8 cellular contexts compared by ENCODE assay signal in the genomic region with DNA sequence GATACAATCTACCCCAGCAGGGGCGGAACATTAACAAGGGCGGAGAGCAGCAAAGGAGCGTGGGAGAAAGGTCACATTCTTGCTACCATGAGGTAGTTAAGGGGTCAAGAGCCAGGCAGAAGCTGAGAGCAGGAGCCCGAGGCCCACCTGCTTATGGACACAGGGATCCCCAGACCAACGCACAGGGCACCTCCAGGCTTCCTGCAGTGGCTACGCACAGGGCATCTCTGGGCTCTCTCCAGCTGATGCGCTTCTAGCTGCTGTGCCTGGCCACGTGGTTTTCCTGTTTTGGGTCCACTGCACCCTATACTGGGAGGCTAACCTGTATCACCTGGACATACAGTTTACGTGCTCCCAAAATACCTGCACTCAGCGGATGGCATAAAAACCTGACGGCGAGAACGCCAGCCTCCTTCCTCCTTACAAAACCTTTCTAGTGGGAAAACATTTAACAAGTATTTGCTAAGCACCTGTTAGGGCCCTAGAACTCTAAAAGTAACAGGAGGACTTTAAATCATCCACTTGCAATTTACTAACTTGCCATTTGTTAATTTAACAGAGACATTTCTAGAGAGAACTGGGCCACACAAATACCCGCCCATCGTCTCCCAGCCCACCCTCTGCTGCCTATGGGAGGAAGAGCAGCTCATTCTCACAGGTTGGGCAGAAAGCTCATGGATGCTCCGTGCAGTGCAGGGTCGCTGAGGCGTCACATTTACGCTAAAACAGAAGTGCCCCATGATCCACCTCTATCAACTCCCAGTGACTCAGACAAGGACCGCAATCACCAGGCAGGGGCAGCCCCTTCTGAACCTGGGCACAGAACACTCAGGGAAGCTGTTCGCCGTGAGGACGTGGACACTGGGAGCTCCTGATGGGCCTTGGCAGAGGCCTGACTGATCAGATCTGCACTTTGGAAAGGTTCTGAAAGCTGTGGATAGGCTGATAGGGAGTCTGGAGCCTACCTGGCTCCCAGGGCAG.
DNase-seq lines count a peak whose midpoint lies in the region; ATAC-seq and TF ChIP-seq lines count a peak whose summit lies in the region.

No MANE protein-coding gene starts in this region.

- H3K4me1 Mint-ChIP-seq in activated naive CD4-positive, alpha-beta T cell treated with anti-CD3 and anti-CD28 coated beads for 36 hours (ENCODE audit: low read depth): peaks cover 79% of the 10 kb centered on the region

- H3K4me1 ChIP-seq in osteoblast (ENCODE audit: insufficient read depth, low read length): peaks cover 13% of the 10 kb centered on the region

- no peak overlapping the region for H3K27ac ChIP-seq in osteoblast (ENCODE audit: low read depth, low read length)

- no peak for TF ChIP-seq CTCF in osteoblast (IDR thresholded peaks at IDR 0.05; ENCODE audit: extremely low read depth, low read depth, low read length)

- peak overlapping the region; percentile 68 for H3K4me3 Mint-ChIP-seq in activated naive CD4-positive, alpha-beta T cell treated with anti-CD3 and anti-CD28 coated beads for 36 hours

- peaks cover 7% of the 10 kb centered on the region for H3K79me2 ChIP-seq in osteoblast (ENCODE audit: insufficient read depth, low read length)

- peaks cover 2% of the 10 kb centered on the region for H3K36me3 Mint-ChIP-seq in activated naive CD4-positive, alpha-beta T cell treated with anti-CD3 and anti-CD28 coated beads for 36 hours (ENCODE audit: low read depth)

- CTCF ChIA-PET in activated naive CD4-positive, alpha-beta T cell treated with anti-CD3 and anti-CD28 coated beads for 36 hours (lab: Charles Lee): interaction anchor here (1.0 to 2.5 kb wide), 6 partner anchors 20 to 33 kb away, joined by 3 to 14 read pairs (median 4); no protein-coding TSS in a partner anchor

- no peak overlapping the region for H3K4me3 ChIP-seq in osteoblast (ENCODE audit: insufficient read depth, low read length)

- H3K9me3 Mint-ChIP-seq in activated naive CD4-positive, alpha-beta T cell treated with anti-CD3 and anti-CD28 coated beads for 36 hours: no peaks in the 10 kb centered on the region

- H3K27ac Mint-ChIP-seq in activated naive CD4-positive, alpha-beta T cell treated with anti-CD3 and anti-CD28 coated beads for 36 hours: peak overlapping the region; percentile 80

- H3K36me3 ChIP-seq in osteoblast (ENCODE audit: insufficient read depth, low read length): no peaks in the 10 kb centered on the region

- no peaks in the 10 kb centered on the region for H4K20me1 ChIP-seq in osteoblast (ENCODE audit: insufficient read depth, low read length)

- DNase-seq in activated naive CD4-positive, alpha-beta T cell treated with anti-CD3 and anti-CD28 coated beads for 36 hours: peak; percentile 89
- DNase-seq in osteoblast (ENCODE audit: insufficient read length, low spot score, missing footprints): peak; percentile 48
- DNase-seq in globus pallidus (ENCODE audit: low spot score): no peak
- DNase-seq in left lobe of liver (ENCODE audit: low spot score): no peak
- DNase-seq in RPMI8226: no peak
- no peak for DNase-seq in NCI-H1048 (lab: John Stamatoyannopoulos, UW)

- H3K9me3 ChIP-seq in osteoblast (ENCODE audit: low read depth, low read length): no peaks in the 10 kb centered on the region

- no peak overlapping the region for H3K4me2 ChIP-seq in osteoblast (ENCODE audit: insufficient read depth, low read length)

- intact Hi-C loops in activated naive CD4-positive, alpha-beta T cell treated with anti-CD3 and anti-CD28 coated beads for 36 hours (cut with micrococcal nuclease): loop anchor here (1.0 kb wide), 4 partner anchors 8 to 34 kb away; no protein-coding TSS in a partner anchor

- peak; percentile 68 for ATAC-seq in GM18517 (IDR thresholded peaks at IDR 0.05; ENCODE audit: unreplicated experiment)
- ATAC-seq in HG03442 (IDR thresholded peaks at IDR 0.05; ENCODE audit: unreplicated experiment): peak; percentile 63
- no peak for ATAC-seq in left lobe of liver

- no peaks in the 10 kb centered on the region for H3K27me3 ChIP-seq in osteoblast (ENCODE audit: insufficient read depth, low read length)

- peaks cover 6% of the 10 kb centered on the region for H3K27me3 Mint-ChIP-seq in activated naive CD4-positive, alpha-beta T cell treated with anti-CD3 and anti-CD28 coated beads for 36 hours (ENCODE audit: low read depth)

- no peak overlapping the region for H2AFZ ChIP-seq in osteoblast (ENCODE audit: low read length)

Comparison
In these comparisons a context has a peak if more than half of its experiments do, and no peak if none do; other contexts are left out.
1. DNase-seq: peak in activated naive CD4-positive, alpha-beta T cell treated with anti-CD3 and anti-CD28 coated beads for 36 hours (single experiment) and osteoblast (single experiment); none in globus pallidus (single experiment), left lobe of liver (single experiment), RPMI8226 (single experiment) and NCI-H1048 (single experiment).